Comparison of ENCODE assay signal across 24 cellular contexts in genomic region chr11:119077839-119078238, GRCh38. TPM values are rescaled to one million over a fixed set of nuclear protein-coding genes. Genes with fewer than 3 reads are reported as not detected.
DNase-seq lines count a peak whose midpoint lies in the region; ATAC-seq and TF ChIP-seq lines count a peak whose summit lies in the region.
"Had no signal": no experiment of that assay in that cellular context is flagged by ENCODE, and none has a peak within 500 bp of the region (broad histone marks: within the 10 kb centered on the region; RNA-seq: fewer than 3 reads in every experiment).

No MANE protein-coding gene starts in this region.

- no peaks in the 10 kb centered on the region for H3K79me2 ChIP-seq in osteoblast (ENCODE audit: insufficient read depth, low read length)

- no peak overlapping the region for H2AFZ ChIP-seq in osteoblast (ENCODE audit: low read length)
- H2AFZ ChIP-seq: GM23338 had no signal

- TF ChIP-seq CTCF in osteoblast (IDR thresholded peaks at IDR 0.05; ENCODE audit: extremely low read depth, low read depth, low read length) (no peak), spleen (IDR thresholded peaks at IDR 0.05 in 8 of 11, conservative IDR thresholded peaks at IDR 0.05 in 3 of 11) (no peak)

- no peak for TF ChIP-seq POLR2A in spleen (IDR thresholded peaks at IDR 0.05)

- H3K27me3 Mint-ChIP-seq in activated T-cell treated with anti-CD3 and anti-CD28 coated beads, Interleukin-2, amount 50 U/mL, for 24 hours: no peaks in the 10 kb centered on the region
- no peaks in the 10 kb centered on the region for H3K27me3 Mint-ChIP-seq in activated T-cell treated with anti-CD3 and anti-CD28 coated beads, Interleukin-2, amount 50 U/mL, for 72 hours (ENCODE audit: low read depth)
- H3K27me3 Mint-ChIP-seq: CD4-positive, alpha-beta T cell; CD8-positive, alpha-beta memory T cell had no signal

- H3K4me3 Mint-ChIP-seq in activated T-cell treated with anti-CD3 and anti-CD28 coated beads, Interleukin-2, amount 50 U/mL, for 24 hours: no peak overlapping the region
- no peak overlapping the region for H3K4me3 Mint-ChIP-seq in activated T-cell treated with anti-CD3 and anti-CD28 coated beads, Interleukin-2, amount 50 U/mL, for 72 hours
- H3K4me3 Mint-ChIP-seq: CD14-positive monocyte; CD4-positive, alpha-beta T cell; CD8-positive, alpha-beta memory T cell; GM23338; H9; HFFc6 had no signal

- H3K9me3 ChIP-seq in duodenal mucosa (ENCODE audit: control insufficient read depth in 1 of 2, low read length in 2 of 2) (no peaks in the 10 kb centered on the region), osteoblast (ENCODE audit: low read depth, low read length) (no peaks in the 10 kb centered on the region), spleen (no peaks in the 10 kb centered on the region)
- H3K9me3 ChIP-seq: A549; BE2C; BLaER1 treated with 17β-estradiol and CSF1 and Interleukin-3, amounts not matched to agents 10 nM and 100 nM had no signal

- no peak for DNase-seq in activated T-cell treated with anti-CD3 and anti-CD28 coated beads, Interleukin-2, amount 50 U/mL, for 24 hours
- DNase-seq in activated T-cell treated with anti-CD3 and anti-CD28 coated beads, Interleukin-2, amount 50 U/mL, for 72 hours: no peak
- DNase-seq in osteoblast (ENCODE audit: insufficient read length, low spot score, missing footprints) (peak; percentile 26), spleen (peak; percentile 52), NOMO-1 treated with dmso at 0.1 percent for 144 hours (lab: John Stamatoyannopoulos, UW; ENCODE audit: unreplicated experiment) (no peak)
- DNase-seq: 8988T; ACHN; AML-193; BE2C; CD4-positive, alpha-beta T cell; CD8-positive, alpha-beta memory T cell; DMS 273 treated with DMSO at 0.1 percent for 48 hours; DMS79; EL; GDM1; H9; HFFc6 had no signal

- ATAC-seq in activated T-cell treated with anti-CD3 and anti-CD28 coated beads, Interleukin-2, amount 50 U/mL, for 72 hours (replicated peaks in 1 of 2): no peak
- ATAC-seq in GM19452 (IDR thresholded peaks at IDR 0.05; ENCODE audit: unreplicated experiment): no peak
- ATAC-seq: A549, GM12878, GM23338 had no signal

- H3K36me3 ChIP-seq in duodenal mucosa (ENCODE audit: control insufficient read depth in 1 of 2, insufficient read depth in 2 of 2, low read length in 2 of 2) (peaks cover 57 to 83% of the 10 kb centered on the region in 2 donors), osteoblast (ENCODE audit: insufficient read depth, low read length) (peaks cover 63% of the 10 kb centered on the region), spleen (peaks cover 6 to 100% (median 98%) of the 10 kb centered on the region in 6 donors)

- H3K27ac ChIP-seq in duodenal mucosa (ENCODE audit: low read depth, low read length): no peak overlapping the region
- H3K27ac ChIP-seq in osteoblast (ENCODE audit: low read depth, low read length): no peak overlapping the region
- no peak overlapping the region for H3K27ac ChIP-seq in spleen
- H3K27ac ChIP-seq: A549; BLaER1 treated with 17β-estradiol and CSF1 and Interleukin-3, amounts not matched to agents 10 nM and 100 nM had no signal

- H3K4me2 ChIP-seq in osteoblast (ENCODE audit: insufficient read depth, low read length): no peak overlapping the region
- H3K4me2 ChIP-seq: A549; BLaER1 treated with 17β-estradiol and CSF1 and Interleukin-3, amounts not matched to agents 10 nM and 100 nM; GM23338 had no signal

- peak overlapping the region; percentile 20 for H3K27ac Mint-ChIP-seq in activated T-cell treated with anti-CD3 and anti-CD28 coated beads, Interleukin-2, amount 50 U/mL, for 24 hours
- no peak overlapping the region for H3K27ac Mint-ChIP-seq in activated T-cell treated with anti-CD3 and anti-CD28 coated beads, Interleukin-2, amount 50 U/mL, for 72 hours
- H3K27ac Mint-ChIP-seq: CD14-positive monocyte; CD4-positive, alpha-beta T cell; GM23338; HFFc6 had no signal

- intact Hi-C loops in spleen (cut with DNase I; ENCODE audit: low total_unique reads): no loop called here

- H4K20me1 ChIP-seq in osteoblast (ENCODE audit: insufficient read depth, low read length): no peaks in the 10 kb centered on the region

- H3K9ac ChIP-seq in duodenal mucosa (ENCODE audit: low read depth in 1 of 2, low read length in 2 of 2): peak overlapping the region in 1 of 2 donors; percentile 52

- 93 to 97% (median 95%) methylated on average over 11 of the region's 11 CpGs for WGBS in spleen, 5 donors

- H3K36me3 Mint-ChIP-seq in activated T-cell treated with anti-CD3 and anti-CD28 coated beads, Interleukin-2, amount 50 U/mL, for 24 hours (ENCODE audit: low read depth): peaks cover 84% of the 10 kb centered on the region
- peaks cover 2 to 7% of the 10 kb centered on the region in 2 donors for H3K36me3 Mint-ChIP-seq in activated T-cell treated with anti-CD3 and anti-CD28 coated beads, Interleukin-2, amount 50 U/mL, for 72 hours (ENCODE audit: insufficient read depth in 2 of 2)

- no peaks in the 10 kb centered on the region for H3K4me1 Mint-ChIP-seq in activated T-cell treated with anti-CD3 and anti-CD28 coated beads, Interleukin-2, amount 50 U/mL, for 24 hours (ENCODE audit: low read depth)
- no peaks in the 10 kb centered on the region for H3K4me1 Mint-ChIP-seq in activated T-cell treated with anti-CD3 and anti-CD28 coated beads, Interleukin-2, amount 50 U/mL, for 72 hours (ENCODE audit: low read depth)
- H3K4me1 Mint-ChIP-seq: GM23338, H9 had no signal

- H3K27me3 ChIP-seq in duodenal mucosa (ENCODE audit: control insufficient read depth in 1 of 2, insufficient read depth in 2 of 2, low read length in 2 of 2) (no peaks in the 10 kb centered on the region), osteoblast (ENCODE audit: insufficient read depth, low read length) (no peaks in the 10 kb centered on the region), spleen (replicated peaks in 1 of 7) (no peaks in the 10 kb centered on the region)
- H3K27me3 ChIP-seq: BE2C; BLaER1 treated with 17β-estradiol and CSF1 and Interleukin-3, amounts not matched to agents 10 nM and 100 nM had no signal

- H3K4me1 ChIP-seq in duodenal mucosa (ENCODE audit: control insufficient read depth in 1 of 2, insufficient read depth in 2 of 2, low read length in 2 of 2) (peaks cover 31 to 32% of the 10 kb centered on the region in 2 donors), osteoblast (ENCODE audit: insufficient read depth, low read length) (no peaks in the 10 kb centered on the region), spleen (no peaks in the 10 kb centered on the region)
- H3K4me1 ChIP-seq: A549, BE2C had no signal

- no peaks in the 10 kb centered on the region for H3K9me3 Mint-ChIP-seq in activated T-cell treated with anti-CD3 and anti-CD28 coated beads, Interleukin-2, amount 50 U/mL, for 24 hours
- H3K9me3 Mint-ChIP-seq in activated T-cell treated with anti-CD3 and anti-CD28 coated beads, Interleukin-2, amount 50 U/mL, for 72 hours: no peaks in the 10 kb centered on the region
- H3K9me3 Mint-ChIP-seq: CD14-positive monocyte; CD4-positive, alpha-beta T cell; CD8-positive, alpha-beta memory T cell; GM23338; H9; HFFc6 had no signal

- peak overlapping the region; percentile 30 to 34 for H3K4me3 ChIP-seq in duodenal mucosa (ENCODE audit: low read depth in 1 of 2, low read length in 2 of 2)
- no peak overlapping the region for H3K4me3 ChIP-seq in osteoblast (ENCODE audit: insufficient read depth, low read length)
- no peak overlapping the region for H3K4me3 ChIP-seq in spleen
- H3K4me3 ChIP-seq: A549; BLaER1 treated with 17β-estradiol and CSF1 and Interleukin-3, amounts not matched to agents 10 nM and 100 nM; GM12878; GM23338 had no signal

RNA-seq across cellular contexts. Expression of gene HMBS, which starts 6.8 kb away (rescaled TPM):
- 10 to 100 TPM; 31.6 to 42.5 TPM for total RNA-seq in activated T-cell treated with anti-CD3 and anti-CD28 coated beads, Interleukin-2, amount 50 U/mL, for 72 hours
- total RNA-seq in osteoblast (5.0 and 8.7 TPM in 2 replicates), spleen (10 to 100 TPM in 6 of 7 donors, 1 to 10 TPM in 1; 7.4 to 42.6 (median 14.1) TPM)
- polyA plus RNA-seq in spleen: 10 to 100 TPM; 22.8 to 42.0 (median 23.3) TPM

RNA-seq across cellular contexts. Expression of gene VPS11, which starts 10.2 kb away (rescaled TPM):
- total RNA-seq in activated T-cell treated with anti-CD3 and anti-CD28 coated beads, Interleukin-2, amount 50 U/mL, for 72 hours: 10 to 100 TPM; 24.0 to 24.2 TPM
- total RNA-seq in osteoblast (35.1 and 37.1 TPM in 2 replicates), spleen (10 to 100 TPM; 30.1 to 48.7 (median 44.8) TPM)
- 10 to 100 TPM; 41.8 to 66.7 (median 42.4) TPM for polyA plus RNA-seq in spleen

RNA-seq across cellular contexts. Expression of gene HYOU1, which starts 20.8 kb away (rescaled TPM):
- 100 to 1,000 TPM; 199 to 232 TPM for total RNA-seq in activated T-cell treated with anti-CD3 and anti-CD28 coated beads, Interleukin-2, amount 50 U/mL, for 72 hours
- total RNA-seq in osteoblast (94.9 and 117 TPM in 2 replicates), spleen (100 to 1,000 TPM in 3 of 7 donors, 10 to 100 TPM in 4; 48.2 to 131 (median 80.8) TPM)
- 10 to 100 TPM; 12.3 to 22.7 (median 15.5) TPM for polyA plus RNA-seq in spleen

RNA-seq across cellular contexts. Expression of gene DPAGT1, which starts 23.8 kb away (rescaled TPM):
- 10 to 100 TPM; 63.8 to 81.9 TPM for total RNA-seq in activated T-cell treated with anti-CD3 and anti-CD28 coated beads, Interleukin-2, amount 50 U/mL, for 72 hours
- 20.3 and 22.1 TPM in 2 replicates for total RNA-seq in osteoblast
- 10 to 100 TPM; 27.7 to 58.9 (median 37.3) TPM for total RNA-seq in spleen
- 10 to 100 TPM; 20.7 to 28.9 (median 26.4) TPM for polyA plus RNA-seq in spleen

RNA-seq across cellular contexts. Expression of gene C2CD2L, which starts 29.3 kb away (rescaled TPM):
- 10 to 100 TPM; 21.0 to 21.1 TPM for total RNA-seq in activated T-cell treated with anti-CD3 and anti-CD28 coated beads, Interleukin-2, amount 50 U/mL, for 72 hours
- total RNA-seq in osteoblast (5.0 and 6.2 TPM in 2 replicates), spleen (10 to 100 TPM; 15.2 to 19.6 (median 17.6) TPM)
- polyA plus RNA-seq in spleen: 10 to 100 TPM in 1 of 3 donors, 1 to 10 TPM in 2; 5.8 to 13.3 (median 9.8) TPM

Comparison
In these comparisons a context has a peak if more than half of its experiments do, and no peak if none do; other contexts are left out.
1. DNase-seq: peak in osteoblast (single experiment) and spleen (single experiment); none in activated T-cell treated with anti-CD3 and anti-CD28 coated beads, Interleukin-2, amount 50 U/mL, for 24 hours (single experiment), activated T-cell treated with anti-CD3 and anti-CD28 coated beads, Interleukin-2, amount 50 U/mL, for 72 hours (0 of 2) and NOMO-1 treated with dmso at 0.1 percent for 144 hours (single experiment).
2. H3K4me3 ChIP-seq: peak in duodenal mucosa (2 of 2); none in osteoblast (single experiment) and spleen (0 of 8).